In the genomic region with DNA sequence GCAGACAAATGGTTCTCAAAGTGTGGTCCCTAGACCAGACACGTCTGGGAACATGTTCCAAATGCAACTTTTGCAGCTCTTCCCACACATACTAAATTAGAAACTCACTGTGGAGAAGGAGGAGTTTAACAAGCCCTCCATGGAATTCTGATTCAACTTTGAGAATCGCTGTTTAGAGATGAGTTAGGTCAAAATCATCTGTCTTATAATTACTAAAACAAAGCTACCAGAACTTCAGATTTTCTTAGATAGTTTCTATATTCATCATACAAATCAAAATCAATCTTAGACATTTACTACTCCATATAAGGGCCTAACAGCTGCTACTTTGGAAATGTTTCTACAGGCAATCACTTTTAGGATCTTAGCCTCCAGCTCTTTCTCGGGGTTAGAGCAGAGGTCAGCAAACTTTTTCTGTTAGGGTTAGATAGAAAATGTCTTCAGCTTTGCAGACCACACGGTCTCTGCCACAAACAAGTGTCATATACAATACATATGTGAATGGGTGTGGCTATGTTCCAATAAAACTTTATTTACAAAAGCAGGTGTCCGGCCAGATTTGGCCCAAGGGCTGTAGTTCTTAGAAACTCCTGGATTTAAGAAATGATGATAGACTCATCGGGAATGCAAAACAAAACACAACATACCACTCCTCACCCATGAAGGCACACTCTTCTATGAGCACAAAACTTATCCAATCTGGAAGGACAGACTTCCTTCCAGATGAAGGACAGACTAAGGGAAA, we compare ENCODE assay signal across 1 cellular context.
TF ChIP-seq lines count a peak whose summit lies in the region.

No MANE protein-coding gene starts in this region.

TF ChIP-seq in K562, 482 proteins besides CTCF, POLR2A, EP300 and RAD21:
- no peak for TF ChIP-seq MAZ (CRISPR knock-in tag; conservative IDR thresholded peaks at IDR 0.05 in 1 of 2, IDR thresholded peaks at IDR 0.05 in 1 of 2)
- TF ChIP-seq KDM1A (IDR thresholded peaks at IDR 0.05): no peak
- TF ChIP-seq CBFA2T3 (IDR thresholded peaks at IDR 0.05): peak; percentile 14; the same call in 1 of the 2 replicates
- 0 out of 4 replicates have a peak, but pooled peaks of 1 of the 2 experiments have one; percentile 38 for TF ChIP-seq SRF (CRISPR knock-in tag; IDR thresholded peaks at IDR 0.05)
- TF ChIP-seq, protein P1, sequence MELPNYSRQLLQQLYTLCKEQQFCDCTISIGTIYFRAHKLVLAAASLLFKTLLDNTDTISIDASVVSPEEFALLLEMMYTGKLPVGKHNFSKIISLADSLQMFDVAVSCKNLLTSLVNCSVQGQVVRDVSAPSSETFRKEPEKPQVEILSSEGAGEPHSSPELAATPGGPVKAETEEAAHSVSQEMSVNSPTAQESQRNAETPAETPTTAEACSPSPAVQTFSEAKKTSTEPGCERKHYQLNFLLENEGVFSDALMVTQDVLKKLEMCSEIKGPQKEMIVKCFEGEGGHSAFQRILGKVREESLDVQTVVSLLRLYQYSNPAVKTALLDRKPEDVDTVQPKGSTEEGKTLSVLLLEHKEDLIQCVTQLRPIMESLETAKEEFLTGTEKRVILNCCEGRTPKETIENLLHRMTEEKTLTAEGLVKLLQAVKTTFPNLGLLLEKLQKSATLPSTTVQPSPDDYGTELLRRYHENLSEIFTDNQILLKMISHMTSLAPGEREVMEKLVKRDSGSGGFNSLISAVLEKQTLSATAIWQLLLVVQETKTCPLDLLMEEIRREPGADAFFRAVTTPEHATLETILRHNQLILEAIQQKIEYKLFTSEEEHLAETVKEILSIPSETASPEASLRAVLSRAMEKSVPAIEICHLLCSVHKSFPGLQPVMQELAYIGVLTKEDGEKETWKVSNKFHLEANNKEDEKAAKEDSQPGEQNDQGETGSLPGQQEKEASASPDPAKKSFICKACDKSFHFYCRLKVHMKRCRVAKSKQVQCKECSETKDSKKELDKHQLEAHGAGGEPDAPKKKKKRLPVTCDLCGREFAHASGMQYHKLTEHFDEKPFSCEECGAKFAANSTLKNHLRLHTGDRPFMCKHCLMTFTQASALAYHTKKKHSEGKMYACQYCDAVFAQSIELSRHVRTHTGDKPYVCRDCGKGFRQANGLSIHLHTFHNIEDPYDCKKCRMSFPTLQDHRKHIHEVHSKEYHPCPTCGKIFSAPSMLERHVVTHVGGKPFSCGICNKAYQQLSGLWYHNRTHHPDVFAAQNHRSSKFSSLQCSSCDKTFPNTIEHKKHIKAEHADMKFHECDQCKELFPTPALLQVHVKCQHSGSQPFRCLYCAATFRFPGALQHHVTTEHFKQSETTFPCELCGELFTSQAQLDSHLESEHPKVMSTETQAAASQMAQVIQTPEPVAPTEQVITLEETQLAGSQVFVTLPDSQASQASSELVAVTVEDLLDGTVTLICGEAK (IDR thresholded peaks at IDR 0.05): peak; percentile 97
- TF ChIP-seq, protein P1 (CRISPR knock-in tag; IDR thresholded peaks at IDR 0.05): peak; percentile 96
- 0 out of 2 replicates have a peak, but pooled peaks have one; percentile 61 for TF ChIP-seq PHF21A (IDR thresholded peaks at IDR 0.05; ENCODE audit: borderline replicate concordance, low read depth)
